Comparison of ENCODE assay signal across 12 cellular contexts in genomic region chr17:27576429-27577123, GRCh38. TPM values are rescaled to one million over a fixed set of nuclear protein-coding genes. Genes with fewer than 3 reads are reported as not detected.
A peak's percentile ranks its signal among the peaks of the same experiment; 100 is the strongest.
DNase-seq lines count a peak whose midpoint lies in the region; ATAC-seq and TF ChIP-seq lines count a peak whose summit lies in the region.
"Had no signal": no experiment of that assay in that cellular context is flagged by ENCODE, and none has a peak within 500 bp of the region (broad histone marks: within the 10 kb centered on the region; RNA-seq: fewer than 3 reads in every experiment).

No MANE protein-coding gene starts in this region.

- no peak overlapping the region for H3K4me3 Mint-ChIP-seq in activated T-cell treated with anti-CD3 and anti-CD28 coated beads, Interleukin-2, amount 50 U/mL, for 24 hours
- H3K4me3 Mint-ChIP-seq in activated naive CD8-positive, alpha-beta T cell treated with anti-CD3 and anti-CD28 coated beads, Interleukin-2, amount 10 ng/mL, durations not matched to agents 7 days and 5 days = no peak overlapping the region
- H3K4me3 Mint-ChIP-seq in MCF 10A (ENCODE audit: unreplicated experiment) = no peak overlapping the region

- no peaks in the 10 kb centered on the region for H3K9me3 Mint-ChIP-seq in activated T-cell treated with anti-CD3 and anti-CD28 coated beads, Interleukin-2, amount 50 U/mL, for 24 hours
- no peaks in the 10 kb centered on the region for H3K9me3 Mint-ChIP-seq in activated naive CD8-positive, alpha-beta T cell treated with anti-CD3 and anti-CD28 coated beads, Interleukin-2, amount 10 ng/mL, durations not matched to agents 7 days and 5 days
- no peaks in the 10 kb centered on the region for H3K9me3 Mint-ChIP-seq in MCF 10A (ENCODE audit: unreplicated experiment)

- H3K27me3 Mint-ChIP-seq in activated T-cell treated with anti-CD3 and anti-CD28 coated beads, Interleukin-2, amount 50 U/mL, for 24 hours = no peaks in the 10 kb centered on the region
- no peaks in the 10 kb centered on the region for H3K27me3 Mint-ChIP-seq in activated naive CD8-positive, alpha-beta T cell treated with anti-CD3 and anti-CD28 coated beads, Interleukin-2, amount 10 ng/mL, durations not matched to agents 7 days and 5 days
- H3K27me3 Mint-ChIP-seq in MCF 10A (ENCODE audit: insufficient read depth, unreplicated experiment) = no peaks in the 10 kb centered on the region

- peaks cover 82% of the 10 kb centered on the region for H3K36me3 Mint-ChIP-seq in activated T-cell treated with anti-CD3 and anti-CD28 coated beads, Interleukin-2, amount 50 U/mL, for 24 hours (ENCODE audit: low read depth)
- H3K36me3 Mint-ChIP-seq in activated naive CD8-positive, alpha-beta T cell treated with anti-CD3 and anti-CD28 coated beads, Interleukin-2, amount 10 ng/mL, durations not matched to agents 7 days and 5 days = peaks cover 13% of the 10 kb centered on the region
- peaks cover 7% of the 10 kb centered on the region for H3K36me3 Mint-ChIP-seq in MCF 10A (ENCODE audit: insufficient read depth, unreplicated experiment)

- H3K36me3 ChIP-seq in lower lobe of right lung (no peaks in the 10 kb centered on the region), tibial artery (no peaks in the 10 kb centered on the region)
- H3K36me3 ChIP-seq: prostate gland had no signal

- CTCF ChIA-PET in MCF 10A (lab: Yijun Ruan, JAX) = interaction anchor here (0.5 to 2.9 kb wide), 5 partner anchors 23 to 339 kb away, joined by 3 to 17 read pairs (median 4); no protein-coding TSS in a partner anchor

- no peak overlapping the region for H3K4me3 ChIP-seq in lower lobe of right lung
- no peak overlapping the region for H3K4me3 ChIP-seq in tibial artery
- H3K4me3 ChIP-seq: prostate gland had no signal

- peaks cover 93% of the 10 kb centered on the region for H3K4me1 Mint-ChIP-seq in activated T-cell treated with anti-CD3 and anti-CD28 coated beads, Interleukin-2, amount 50 U/mL, for 24 hours (ENCODE audit: low read depth)
- H3K4me1 Mint-ChIP-seq in activated naive CD8-positive, alpha-beta T cell treated with anti-CD3 and anti-CD28 coated beads, Interleukin-2, amount 10 ng/mL, durations not matched to agents 7 days and 5 days = peaks cover 72% of the 10 kb centered on the region
- peaks cover 43% of the 10 kb centered on the region for H3K4me1 Mint-ChIP-seq in MCF 10A (ENCODE audit: insufficient read depth, unreplicated experiment)

- POLR2A ChIA-PET in activated naive CD8-positive, alpha-beta T cell treated with anti-CD3 and anti-CD28 coated beads, Interleukin-2, amount 10 ng/mL, durations not matched to agents 7 days and 5 days (lab: Charles Lee) = interaction anchor here (0.5 kb wide), 1 partner anchor 28 kb away, joined by 3 read pairs; no protein-coding TSS in a partner anchor
- POLR2A ChIA-PET in MCF 10A (lab: Yijun Ruan, JAX) = no interaction called here

- H3K27ac Mint-ChIP-seq in activated T-cell treated with anti-CD3 and anti-CD28 coated beads, Interleukin-2, amount 50 U/mL, for 24 hours = peak overlapping the region; percentile 84
- H3K27ac Mint-ChIP-seq in activated naive CD8-positive, alpha-beta T cell treated with anti-CD3 and anti-CD28 coated beads, Interleukin-2, amount 10 ng/mL, durations not matched to agents 7 days and 5 days = peak overlapping the region; percentile 23
- H3K27ac Mint-ChIP-seq in MCF 10A (ENCODE audit: low read depth, unreplicated experiment) = no peak overlapping the region

- TF ChIP-seq CTCF in lower lobe of right lung (IDR thresholded peaks at IDR 0.05) (no peak), tibial artery (IDR thresholded peaks at IDR 0.05) (no peak), GM10266 (IDR thresholded peaks at IDR 0.05; ENCODE audit: control insufficient read depth, insufficient read depth, low read depth, missing control alignments) (no peak), MCF 10A (IDR thresholded peaks at IDR 0.05; ENCODE audit: unreplicated experiment) (no peak)

- no peaks in the 10 kb centered on the region for H3K9me3 ChIP-seq in lower lobe of right lung
- no peaks in the 10 kb centered on the region for H3K9me3 ChIP-seq in tibial artery
- H3K9me3 ChIP-seq: prostate gland had no signal

- ATAC-seq in activated naive CD8-positive, alpha-beta T cell treated with anti-CD3 and anti-CD28 coated beads, Interleukin-2, amount 10 ng/mL, durations not matched to agents 7 days and 5 days (ENCODE audit: low read depth) = no peak
- ATAC-seq in lower lobe of right lung (peak in 1 of 2 donors; percentile 46), GM21367 (IDR thresholded peaks at IDR 0.05; ENCODE audit: unreplicated experiment) (no peak)

- no TSS peak for BruUV-seq in MCF 10A (replicated peaks; lab: Mats Ljungman, UMichigan)

- no peak for DNase-seq in activated T-cell treated with anti-CD3 and anti-CD28 coated beads, Interleukin-2, amount 50 U/mL, for 24 hours
- no peak for DNase-seq in activated T-cell treated with anti-CD3 and anti-CD28 coated beads, Interleukin-2, amount 50 U/mL, for 48 hours
- DNase-seq in activated naive CD8-positive, alpha-beta T cell treated with anti-CD3 and anti-CD28 coated beads, Interleukin-2, amount 10 ng/mL, durations not matched to agents 7 days and 5 days = no peak
- no peak for DNase-seq in lower lobe of right lung
- DNase-seq in tibial artery = no peak
- DNase-seq in GM10266 (ENCODE audit: extremely low spot score) = no peak
- DNase-seq in MCF 10A (ENCODE audit: unreplicated experiment) = no peak
- DNase-seq: activated gamma-delta T cell, NCI-H774 had no signal

- H3K27ac ChIP-seq in lower lobe of right lung (peak overlapping the region; percentile 60), tibial artery (peak overlapping the region; percentile 52 to 57)
- H3K27ac ChIP-seq: epithelial cell of prostate, prostate gland had no signal

- H3K4me1 ChIP-seq in lower lobe of right lung = peaks cover 50% of the 10 kb centered on the region
- H3K4me1 ChIP-seq in tibial artery = peaks cover 0 to 18% (median 2%) of the 10 kb centered on the region in 4 donors
- H3K4me1 ChIP-seq: prostate gland had no signal

- intact Hi-C loops in lower lobe of right lung (cut with DNase I) (no loop called here), tibial artery (cut with DNase I; ENCODE audit: low total_unique reads) (no loop called here), MCF 10A (cut with micrococcal nuclease) (no loop called here)

- H3K27me3 ChIP-seq in lower lobe of right lung (ENCODE audit: low read depth) (no peaks in the 10 kb centered on the region), tibial artery (no peaks in the 10 kb centered on the region)

RNA-seq across cellular contexts. Expression of gene LGALS9, which starts 54.4 kb away (rescaled TPM):
- 100 to 1,000 TPM; 159 to 175 TPM for total RNA-seq in activated naive CD8-positive, alpha-beta T cell treated with anti-CD3 and anti-CD28 coated beads, Interleukin-2, amount 10 ng/mL, durations not matched to agents 7 days and 5 days
- total RNA-seq in lower lobe of right lung (349 TPM), MCF 10A (2022) (0.44 and 0.54 TPM in 2 replicates)

Comparison
In these comparisons a context has a peak if more than half of its experiments do, and no peak if none do; other contexts are left out.
1. RNA of gene LGALS9, which starts 54.4 kb away (total RNA-seq): 349 TPM in lower lobe of right lung (single experiment) and 159 to 175 TPM in activated naive CD8-positive, alpha-beta T cell treated with anti-CD3 and anti-CD28 coated beads, Interleukin-2, amount 10 ng/mL, durations not matched to agents 7 days and 5 days; 0.44 to 0.54 TPM in MCF 10A; every median in the first group is over 100 times any median in the second.